8 cellular contexts compared by ENCODE assay signal in genomic region chr2:86105969-86106945, GRCh38. TPM values are rescaled to one million over a fixed set of nuclear protein-coding genes. Genes with fewer than 3 reads are reported as not detected.
DNase-seq lines count a peak whose midpoint lies in the region; ATAC-seq and TF ChIP-seq lines count a peak whose summit lies in the region.

Gene PTCD3 (plus strand): TSS chr2:86106235. CDS start chr2:86106248, 13 bp downstream.

- 0% methylated on average over 44 of the region's 44 CpGs for WGBS in ovary, 3 donors

- ATAC-seq in HG02678 (IDR thresholded peaks at IDR 0.05; ENCODE audit: unreplicated experiment) (peak; percentile 90), Right ventricle myocardium inferior (peak; percentile 97)

- TF ChIP-seq EP300 in ovary (IDR thresholded peaks at IDR 0.05): no peak

- TF ChIP-seq POLR2A in ovary (IDR thresholded peaks at IDR 0.05): peak; percentile 50

- DNase-seq in GM12864 (ENCODE audit: low read depth) (peak; percentile 89), NCI-H1417 (lab: John Stamatoyannopoulos, UW) (peak; percentile 89 to 95 (median 95)), SW 1271 (lab: John Stamatoyannopoulos, UW) (peak; percentile 77 to 96), Right ventricle myocardium inferior (ENCODE audit: missing footprints) (peak; percentile 97), ovary (peak; percentile 90 to 93 (median 90)), tibial artery (peak; percentile 96)
- peak; percentile 92 for DNase-seq in activated naive CD8-positive, alpha-beta T cell treated with anti-CD3 and anti-CD28 coated beads, Interleukin-2, amount 50 U/mL, for 16 hours (ENCODE audit: low read depth, low spot score)

- intact Hi-C loops in Right ventricle myocardium inferior (cut with DNase I) (loop anchor here (10.0 kb wide), 1 partner anchor 471 kb away; no protein-coding TSS in a partner anchor), ovary (cut with DNase I) (no loop called here), tibial artery (cut with DNase I; ENCODE audit: low total_unique reads) (no loop called here)

- peaks cover 4% of the 10 kb centered on the region for H3K4me1 ChIP-seq in ovary (ENCODE audit: insufficient read depth)
- H3K4me1 ChIP-seq in tibial artery: peaks cover 0 to 35% (median 18%) of the 10 kb centered on the region in 4 donors

- H3K36me3 ChIP-seq in ovary: no peaks in the 10 kb centered on the region
- H3K36me3 ChIP-seq in tibial artery: peaks cover 10 to 26% (median 14%) of the 10 kb centered on the region in 3 donors

- H3K4me3 ChIP-seq in GM12864 (ENCODE audit: low read depth, low read length): peak within 1 kb of the TSS; percentile 86
- H3K4me3 ChIP-seq in ovary: peak within 1 kb of the TSS; percentile 92
- peak within 1 kb of the TSS; percentile 71 to 84 for H3K4me3 ChIP-seq in tibial artery

- no peak for TF ChIP-seq CTCF in GM12864 (IDR thresholded peaks at IDR 0.05; ENCODE audit: low read depth, low read length, missing control alignments)
- TF ChIP-seq CTCF in ovary (IDR thresholded peaks at IDR 0.05): peak in 1 of 3 donors; percentile 5
- no peak for TF ChIP-seq CTCF in tibial artery (IDR thresholded peaks at IDR 0.05)

- H3K27me3 ChIP-seq in ovary: no peaks in the 10 kb centered on the region
- H3K27me3 ChIP-seq in tibial artery: no peaks in the 10 kb centered on the region

- H3K9me3 ChIP-seq in ovary (no peaks in the 10 kb centered on the region), tibial artery (no peaks in the 10 kb centered on the region)

- H3K27ac ChIP-seq in ovary (peak within 1 kb of the TSS; percentile 67 to 68), tibial artery (peak within 1 kb of the TSS; percentile 79 to 83)

RNA-seq across cellular contexts. Expression of gene PTCD3, which starts in this region (rescaled TPM):
- total RNA-seq in Right ventricle myocardium inferior: 127 TPM
- 10 to 100 TPM; 60.5 to 98.5 (median 79.4) TPM for total RNA-seq in ovary
- 10 to 100 TPM; 32.5 to 93.8 TPM for polyA plus RNA-seq in ovary

Comparison
In these comparisons a context has a peak if more than half of its experiments do, and no peak if none do; other contexts are left out.
1. Peak in every context shown above with its lines: DNase-seq, ATAC-seq, H3K4me3 ChIP-seq and H3K27ac ChIP-seq.